21 cellular contexts compared by ENCODE assay signal in genomic region chr22:44615602-44616180, GRCh38.
DNase-seq lines count a peak whose midpoint lies in the region; ATAC-seq and TF ChIP-seq lines count a peak whose summit lies in the region.
"Had no signal": no experiment of that assay in that cellular context is flagged by ENCODE, and none has a peak within 500 bp of the region (broad histone marks: within the 10 kb centered on the region; RNA-seq: fewer than 3 reads in every experiment).

No MANE protein-coding gene starts in this region.

- H3K14ac ChIP-seq in neuronal stem cell (ENCODE audit: low read length) = no peak overlapping the region

- H4K8ac ChIP-seq in neuronal stem cell (ENCODE audit: low read depth, low read length) = no peak overlapping the region

- no peak for TF ChIP-seq CTCF in endothelial cell (IDR thresholded peaks at IDR 0.05; ENCODE audit: unreplicated experiment)

- peaks cover 3% of the 10 kb centered on the region for H3K36me3 Mint-ChIP-seq in endothelial cell (ENCODE audit: low read depth, unreplicated experiment)
- H3K36me3 Mint-ChIP-seq: CD4-positive, alpha-beta memory T cell; IgD-negative memory B cell had no signal

- H3K23ac ChIP-seq in neuronal stem cell (ENCODE audit: low read depth, low read length, poor library complexity) = no peak overlapping the region

- H3K27ac Mint-ChIP-seq in endothelial cell (ENCODE audit: unreplicated experiment) = no peak overlapping the region
- H3K27ac Mint-ChIP-seq: HFFc6 had no signal

- peaks cover 4% of the 10 kb centered on the region for H3K27me3 Mint-ChIP-seq in endothelial cell (ENCODE audit: unreplicated experiment)
- H3K27me3 Mint-ChIP-seq: CD4-positive, alpha-beta memory T cell had no signal

- peaks cover 0 to 8% of the 10 kb centered on the region in 2 donors for H3K36me3 ChIP-seq in neuronal stem cell (replicated peaks in 1 of 2; ENCODE audit: control insufficient read depth in 2 of 2, insufficient read depth in 2 of 2, low read length in 2 of 2)
- H3K36me3 ChIP-seq: BLaER1 had no signal

- H3K79me1 ChIP-seq in neuronal stem cell (ENCODE audit: low read depth, low read length) = peaks cover 7% of the 10 kb centered on the region

- no peak overlapping the region for H2BK15ac ChIP-seq in neuronal stem cell (ENCODE audit: low read length)

- no peaks in the 10 kb centered on the region for H3K27me3 ChIP-seq in right cardiac atrium (ENCODE audit: control insufficient read depth, insufficient read depth)
- peaks cover 0 to 3% (median 0%) of the 10 kb centered on the region in 3 experiments for H3K27me3 ChIP-seq in neuronal stem cell (ENCODE audit: control insufficient read depth in 3 of 3, insufficient read depth in 3 of 3, low read depth in 1 of 3, low read length in 3 of 3)
- H3K27me3 ChIP-seq: BLaER1 had no signal

- H3K9me3 Mint-ChIP-seq in endothelial cell (ENCODE audit: unreplicated experiment) = no peaks in the 10 kb centered on the region

- H3K4ac ChIP-seq in neuronal stem cell (ENCODE audit: low read length) = no peak overlapping the region

- H2BK5ac ChIP-seq in neuronal stem cell (ENCODE audit: low read length) = no peak overlapping the region

- no peak overlapping the region for H3K9ac ChIP-seq in neuronal stem cell (ENCODE audit: low read depth, low read length, poor library complexity)
- H3K9ac ChIP-seq: BLaER1, GM23248 had no signal

- 75% methylated on average over 8 of the region's 8 CpGs for WGBS in right cardiac atrium
- WGBS in neuronal stem cell (ENCODE audit: extremely low coverage in 2 of 2, insufficient read length in 2 of 2, insufficient replicate concordance in 1 of 2), 2 donors = no CpG with 5 or more reads among the region's 8 CpGs

- H4K91ac ChIP-seq in neuronal stem cell (ENCODE audit: low read depth, low read length, poor library complexity) = no peak overlapping the region

- intact Hi-C loops in Right ventricle myocardium superior (cut with DNase I) (no loop called here), right cardiac atrium (cut with DNase I) (no loop called here)

- no peak overlapping the region for H2BK120ac ChIP-seq in neuronal stem cell (ENCODE audit: low read depth, low read length)

- H3K4me1 Mint-ChIP-seq in endothelial cell (ENCODE audit: unreplicated experiment) = no peaks in the 10 kb centered on the region

- H2AFZ ChIP-seq in neuronal stem cell (ENCODE audit: low read length) = no peak overlapping the region
- H2AFZ ChIP-seq: GM23248 had no signal

- no peaks in the 10 kb centered on the region for H3K4me1 ChIP-seq in right cardiac atrium (ENCODE audit: control insufficient read depth, insufficient read depth, low read length)
- peaks cover 6 to 11% of the 10 kb centered on the region in 2 donors for H3K4me1 ChIP-seq in neuronal stem cell (ENCODE audit: control insufficient read depth in 2 of 2, insufficient read depth in 1 of 2, low read depth in 1 of 2, low read length in 2 of 2)

- H3K9me3 ChIP-seq in right cardiac atrium (ENCODE audit: control insufficient read depth, low read length) = no peaks in the 10 kb centered on the region
- peaks cover 6 to 23% of the 10 kb centered on the region in 2 donors for H3K9me3 ChIP-seq in neuronal stem cell (replicated peaks in 1 of 2; ENCODE audit: control insufficient read depth in 2 of 2, insufficient read depth in 1 of 2, low read depth in 1 of 2, low read length in 2 of 2)

- H3K18ac ChIP-seq in neuronal stem cell (ENCODE audit: low read length) = no peak overlapping the region

- H2BK12ac ChIP-seq in neuronal stem cell (ENCODE audit: low read length) = no peak overlapping the region

- H3K27ac ChIP-seq in right cardiac atrium (ENCODE audit: low read length) (no peak overlapping the region), neuronal stem cell (replicated peaks; ENCODE audit: low read length) (no peak overlapping the region)
- H3K27ac ChIP-seq: 22Rv1, BLaER1, GM23248, HL-60 had no signal

- ATAC-seq in Right ventricle myocardium superior (ENCODE audit: poor library complexity) (no peak), right cardiac atrium (no peak), GM18858 (IDR thresholded peaks at IDR 0.05; ENCODE audit: unreplicated experiment) (no peak)
- ATAC-seq: GM12878 had no signal

- peak overlapping the region; percentile 25 for H2AK5ac ChIP-seq in neuronal stem cell (ENCODE audit: low read depth, low read length)

- H3K4me3 ChIP-seq in right cardiac atrium (ENCODE audit: low read length) (no peak overlapping the region), neuronal stem cell (ENCODE audit: low read length in 2 of 2) (no peak overlapping the region)
- H3K4me3 ChIP-seq: BLaER1, GM12878, GM23248 had no signal

- DNase-seq in DMS53 (lab: John Stamatoyannopoulos, UW) (peak; percentile 59), DMS53 treated with DMSO at 0.1 percent for 48 hours (lab: John Stamatoyannopoulos, UW; ENCODE audit: unreplicated experiment) (no peak), Right ventricle myocardium superior (peak; percentile 20), right cardiac atrium (no peak), endothelial cell (ENCODE audit: low spot score) (no peak), neuronal stem cell (ENCODE audit: low spot score) (no peak), A172 (ENCODE audit: low spot score) (no peak)
- DNase-seq: CD4-positive, alpha-beta memory T cell; DMS153; DND-41; EL; GM23248; HCEC 1CT; HFFc6 had no signal

- H3K4me2 ChIP-seq in neuronal stem cell (ENCODE audit: insufficient read depth, low read length, poor library complexity, severe bottlenecking) = no peak overlapping the region
- H3K4me2 ChIP-seq: BLaER1 had no signal

- H3K4me3 Mint-ChIP-seq in endothelial cell (ENCODE audit: unreplicated experiment) = peak overlapping the region; percentile 14
- H3K4me3 Mint-ChIP-seq: CD14-positive monocyte; CD4-positive, alpha-beta memory T cell; HFFc6; IgD-negative memory B cell had no signal

Comparison
In these comparisons a context has a peak if more than half of its experiments do, and no peak if none do; other contexts are left out.
1. DNase-seq: peak in DMS53 (single experiment) and Right ventricle myocardium superior (single experiment); none in DMS53 treated with DMSO at 0.1 percent for 48 hours (single experiment), right cardiac atrium (0 of 3), endothelial cell (single experiment), neuronal stem cell (single experiment) and A172 (single experiment).